ENCODE assay signal across 1 cellular context in the genomic region with DNA sequence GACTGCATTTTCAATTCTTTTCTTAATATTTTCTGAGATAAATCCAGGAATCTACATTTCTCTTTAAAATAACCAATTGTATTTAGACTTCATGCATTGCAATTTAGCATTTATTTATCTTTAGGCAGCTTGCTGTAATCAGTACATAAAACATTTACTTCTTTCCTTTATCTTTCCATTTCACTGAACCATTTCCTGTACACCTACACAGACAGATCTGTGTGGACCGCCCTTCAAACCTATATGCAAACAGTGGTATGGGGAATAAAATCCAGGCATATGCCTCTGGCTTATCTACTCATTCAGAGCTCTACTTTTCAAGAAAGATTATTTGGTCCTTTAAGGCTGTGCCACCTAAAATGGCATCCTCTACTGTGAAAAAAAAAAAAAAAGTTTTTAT.
TF ChIP-seq lines count a peak whose summit lies in the region.

No MANE protein-coding gene starts in this region.

TF ChIP-seq in GM23338, 12 proteins besides CTCF, POLR2A, EP300 and RAD21 (continued from another document):
- TF ChIP-seq STAT1 (IDR thresholded peaks at IDR 0.05; ENCODE audit: unreplicated experiment) (no peak), JUNB (IDR thresholded peaks at IDR 0.05; ENCODE audit: unreplicated experiment) (no peak), EZH2phosphoT487 (IDR thresholded peaks at IDR 0.05; ENCODE audit: unreplicated experiment) (no peak), CREB1 (CRISPR knock-in tag; IDR thresholded peaks at IDR 0.05; ENCODE audit: low read depth) (no peak), EZH2 (IDR thresholded peaks at IDR 0.05; ENCODE audit: low read depth, unreplicated experiment) (no peak), POLR2AphosphoS5 (IDR thresholded peaks at IDR 0.05; ENCODE audit: low read depth) (no peak), NANOG (IDR thresholded peaks at IDR 0.05; ENCODE audit: borderline replicate concordance) (no peak), ZNF114 (CRISPR knock-in tag; IDR thresholded peaks at IDR 0.05) (no peak)
- TF ChIP-seq, protein P1, sequence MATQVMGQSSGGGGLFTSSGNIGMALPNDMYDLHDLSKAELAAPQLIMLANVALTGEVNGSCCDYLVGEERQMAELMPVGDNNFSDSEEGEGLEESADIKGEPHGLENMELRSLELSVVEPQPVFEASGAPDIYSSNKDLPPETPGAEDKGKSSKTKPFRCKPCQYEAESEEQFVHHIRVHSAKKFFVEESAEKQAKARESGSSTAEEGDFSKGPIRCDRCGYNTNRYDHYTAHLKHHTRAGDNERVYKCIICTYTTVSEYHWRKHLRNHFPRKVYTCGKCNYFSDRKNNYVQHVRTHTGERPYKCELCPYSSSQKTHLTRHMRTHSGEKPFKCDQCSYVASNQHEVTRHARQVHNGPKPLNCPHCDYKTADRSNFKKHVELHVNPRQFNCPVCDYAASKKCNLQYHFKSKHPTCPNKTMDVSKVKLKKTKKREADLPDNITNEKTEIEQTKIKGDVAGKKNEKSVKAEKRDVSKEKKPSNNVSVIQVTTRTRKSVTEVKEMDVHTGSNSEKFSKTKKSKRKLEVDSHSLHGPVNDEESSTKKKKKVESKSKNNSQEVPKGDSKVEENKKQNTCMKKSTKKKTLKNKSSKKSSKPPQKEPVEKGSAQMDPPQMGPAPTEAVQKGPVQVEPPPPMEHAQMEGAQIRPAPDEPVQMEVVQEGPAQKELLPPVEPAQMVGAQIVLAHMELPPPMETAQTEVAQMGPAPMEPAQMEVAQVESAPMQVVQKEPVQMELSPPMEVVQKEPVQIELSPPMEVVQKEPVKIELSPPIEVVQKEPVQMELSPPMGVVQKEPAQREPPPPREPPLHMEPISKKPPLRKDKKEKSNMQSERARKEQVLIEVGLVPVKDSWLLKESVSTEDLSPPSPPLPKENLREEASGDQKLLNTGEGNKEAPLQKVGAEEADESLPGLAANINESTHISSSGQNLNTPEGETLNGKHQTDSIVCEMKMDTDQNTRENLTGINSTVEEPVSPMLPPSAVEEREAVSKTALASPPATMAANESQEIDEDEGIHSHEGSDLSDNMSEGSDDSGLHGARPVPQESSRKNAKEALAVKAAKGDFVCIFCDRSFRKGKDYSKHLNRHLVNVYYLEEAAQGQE (IDR thresholded peaks at IDR 0.05; ENCODE audit: unreplicated experiment): no peak
